ENCODE assay signal across 19 cellular contexts in genomic region chr5:54093081-54093492, GRCh38.
A peak's percentile ranks its signal among the peaks of the same experiment; 100 is the strongest.
DNase-seq lines count a peak whose midpoint lies in the region; ATAC-seq and TF ChIP-seq lines count a peak whose summit lies in the region.
"Had no signal": no experiment of that assay in that cellular context is flagged by ENCODE, and none has a peak within 500 bp of the region (broad histone marks: within the 10 kb centered on the region; RNA-seq: fewer than 3 reads in every experiment).

No MANE protein-coding gene starts in this region.

- H3K4me3 ChIP-seq in heart right ventricle (no peak overlapping the region), right atrium auricular region (no peak overlapping the region), prostate gland (no peak overlapping the region)
- H3K4me3 ChIP-seq: coronary artery, thyroid gland had no signal

- H3K4me1 ChIP-seq in heart right ventricle, result peaks cover 0 to 27% (median 7%) of the 10 kb centered on the region in 9 donors
- no peaks in the 10 kb centered on the region for H3K4me1 ChIP-seq in right atrium auricular region
- no peaks in the 10 kb centered on the region for H3K4me1 ChIP-seq in prostate gland (replicated peaks)
- H3K4me1 ChIP-seq: thyroid gland had no signal

- no peaks in the 10 kb centered on the region for H3K27me3 ChIP-seq in heart right ventricle
- H3K27me3 ChIP-seq in right atrium auricular region, result no peaks in the 10 kb centered on the region
- H3K27me3 ChIP-seq in prostate gland (replicated peaks; ENCODE audit: insufficient read depth), result no peaks in the 10 kb centered on the region
- H3K27me3 ChIP-seq: thyroid gland had no signal

- intact Hi-C loops in heart right ventricle (cut with DNase I), result no loop called here
- intact Hi-C loops in prostate gland (cut with DNase I), result no loop called here

- 58 to 61% methylated on average over 1 of the region's 1 CpG for WGBS in heart right ventricle, 2 donors
- WGBS in prostate gland, result 64% methylated on average over 1 of the region's 1 CpG

- no peaks in the 10 kb centered on the region for H3K36me3 ChIP-seq in heart right ventricle
- H3K36me3 ChIP-seq in right atrium auricular region, result no peaks in the 10 kb centered on the region
- H3K36me3 ChIP-seq in prostate gland, result no peaks in the 10 kb centered on the region
- H3K36me3 ChIP-seq: thyroid gland had no signal

- ATAC-seq in heart right ventricle, result peak in 5 of 8 donors; percentile 30 to 52 (median 43)
- no peak for ATAC-seq in activated CD4-positive, CD25-positive, alpha-beta regulatory T cell treated with anti-CD3 and anti-CD28 coated beads, Interleukin-2, amount 50 U/mL, for 24 hours
- ATAC-seq in HG02610 (IDR thresholded peaks at IDR 0.05; ENCODE audit: unreplicated experiment), result no peak
- ATAC-seq in GM21360 (IDR thresholded peaks at IDR 0.05; ENCODE audit: unreplicated experiment), result no peak
- ATAC-seq: activated T-cell treated with anti-CD3 and anti-CD28 coated beads, Interleukin-2, amount 50 U/mL, for 4 hours; natural killer cell had no signal

- H3K27ac ChIP-seq in heart right ventricle (no peak overlapping the region), right atrium auricular region (no peak overlapping the region), prostate gland (no peak overlapping the region)
- H3K27ac ChIP-seq: coronary artery, thyroid gland, VCaP had no signal

- H3K9me3 ChIP-seq in heart right ventricle (no peaks in the 10 kb centered on the region), right atrium auricular region (no peaks in the 10 kb centered on the region), prostate gland (no peaks in the 10 kb centered on the region)
- H3K9me3 ChIP-seq: thyroid gland had no signal

- DNase-seq in heart right ventricle (peak in 1 of 2 donors; percentile 8), right atrium auricular region (ENCODE audit: low spot score) (no peak), NCI-H1694 treated with DMSO at 0.1 percent for 48 hours (lab: John Stamatoyannopoulos, UW) (peak; percentile 45), cerebellar cortex (ENCODE audit: low spot score) (peak; percentile 35), prostate gland (ENCODE audit: low spot score) (peak; percentile 6)
- DNase-seq: activated CD4-positive, alpha-beta memory T cell treated with anti-CD3 and anti-CD28 coated beads, Interleukin-2, amount 10 ng/mL, durations not matched to agents 7 days and 5 days; activated T-cell treated with anti-CD3 and anti-CD28 coated beads, Interleukin-2, amount 50 U/mL, for 4 hours; immature natural killer cell; Karpas-422; natural killer cell; NCI-H2107; NCI-H82; stimulated activated CD4-positive, alpha-beta T cell treated with anti-CD3 and anti-CD28 coated beads, Interleukin-12 subunit alpha, Interleukin-12 subunit beta, amount 100 ng/mL, for 4 hours; thyroid gland had no signal

- TF ChIP-seq CTCF in heart right ventricle (IDR thresholded peaks at IDR 0.05) (no peak), right atrium auricular region (IDR thresholded peaks at IDR 0.05) (no peak), prostate gland (IDR thresholded peaks at IDR 0.05) (no peak)

- TF ChIP-seq POLR2A in prostate gland (IDR thresholded peaks at IDR 0.05), result no peak

Comparison
In these comparisons a context has a peak if more than half of its experiments do, and no peak if none do; other contexts are left out.
1. ATAC-seq: peak in heart right ventricle (5 of 8); none in activated CD4-positive, CD25-positive, alpha-beta regulatory T cell treated with anti-CD3 and anti-CD28 coated beads, Interleukin-2, amount 50 U/mL, for 24 hours (0 of 2), HG02610 (single experiment) and GM21360 (single experiment).